In genomic region chr3:187919535-187919934, GRCh38 we compare ENCODE assay signal across 10 cellular contexts.
DNase-seq lines count a peak whose midpoint lies in the region; ATAC-seq, FAIRE-seq and TF ChIP-seq lines count a peak whose summit lies in the region.
"Had no signal": no experiment of that assay in that cellular context is flagged by ENCODE, and none has a peak within 500 bp of the region (broad histone marks: within the 10 kb centered on the region; RNA-seq: fewer than 3 reads in every experiment).

No MANE protein-coding gene starts in this region.

- H3K27ac Mint-ChIP-seq in activated CD8-positive, alpha-beta T cell treated with anti-CD3 and anti-CD28 coated beads for 36 hours: peak overlapping the region; percentile 93

- in situ Hi-C loops in GM13976 (cut with MboI; ENCODE audit: low sequenced_read_pairs, unreplicated experiment): no loop called here
- in situ Hi-C loops in G401 (cut with HindIII; ENCODE audit: low sequenced_read_pairs): no loop called here

- TF ChIP-seq POLR2A in erythroblast (IDR thresholded peaks at IDR 0.05; ENCODE audit: low read length): no peak

- H3K27me3 Mint-ChIP-seq in activated CD8-positive, alpha-beta T cell treated with anti-CD3 and anti-CD28 coated beads for 36 hours: no peaks in the 10 kb centered on the region

- CTCF ChIA-PET in activated CD8-positive, alpha-beta T cell treated with anti-CD3 and anti-CD28 coated beads for 36 hours (lab: Charles Lee): interaction anchor here (1.1 kb wide), 1 partner anchor 179 kb away, joined by 4 read pairs; no protein-coding TSS in a partner anchor

- peaks cover 0 to 2% of the 10 kb centered on the region in 2 donors for H3K4me1 ChIP-seq in small intestine (ENCODE audit: control insufficient read depth in 2 of 2, insufficient read depth in 1 of 2, low read depth in 1 of 2, low read length in 1 of 2)

- no peak for TF ChIP-seq CTCF in activated CD8-positive, alpha-beta T cell treated with anti-CD3 and anti-CD28 coated beads for 36 hours (IDR thresholded peaks at IDR 0.05)
- TF ChIP-seq CTCF in GM13976 (IDR thresholded peaks at IDR 0.05; ENCODE audit: borderline replicate concordance, control extremely low read depth, extremely low read depth, insufficient read depth, missing control alignments): no peak

- peaks cover 9% of the 10 kb centered on the region for H3K9me3 Mint-ChIP-seq in activated CD8-positive, alpha-beta T cell treated with anti-CD3 and anti-CD28 coated beads for 36 hours

- DNase-seq in stimulated activated CD4-positive, alpha-beta T cell treated with anti-CD3 and anti-CD28 coated beads, Interleukin-1b, Interleukin-23, amount 100 ng/mL, for 48 hours: peak; percentile 32
- no peak for DNase-seq in stimulated activated CD4-positive, alpha-beta T cell treated with anti-CD3 and anti-CD28 coated beads, Interleukin-4, amount 100 ng/mL, for 1 hour
- peak; percentile 47 for DNase-seq in activated CD8-positive, alpha-beta T cell treated with anti-CD3 and anti-CD28 coated beads for 36 hours
- DNase-seq in erythroblast (lab: John Stamatoyannopoulos, UW) (no peak), GM13976 (ENCODE audit: low spot score) (no peak), small intestine (no peak), G401 (ENCODE audit: low spot score) (no peak)
- DNase-seq: SW 1271 had no signal

- H3K27me3 ChIP-seq in small intestine (ENCODE audit: control insufficient read depth in 2 of 2, insufficient read depth in 2 of 2, low read length in 2 of 2): no peaks in the 10 kb centered on the region

- H3K9me3 ChIP-seq in small intestine (ENCODE audit: control insufficient read depth, low read depth): no peaks in the 10 kb centered on the region

- H3K4me3 Mint-ChIP-seq in activated CD8-positive, alpha-beta T cell treated with anti-CD3 and anti-CD28 coated beads for 36 hours: peak overlapping the region; percentile 60

- H3K4me3 ChIP-seq in small intestine (ENCODE audit: low read depth in 1 of 2, low read length in 2 of 2): no peak overlapping the region

- WGBS in small intestine, 3 donors: 65 to 81% (median 69%) methylated on average over 3 of the region's 3 CpGs

- POLR2A ChIA-PET in activated CD8-positive, alpha-beta T cell treated with anti-CD3 and anti-CD28 coated beads for 36 hours (lab: Charles Lee): no interaction called here

- FAIRE-seq in small intestine (lab: Jason Lieb, UNC): no peak

- ATAC-seq in HG03045 (IDR thresholded peaks at IDR 0.05; ENCODE audit: unreplicated experiment): peak; percentile 26
- ATAC-seq in activated CD8-positive, alpha-beta T cell treated with anti-CD3 and anti-CD28 coated beads for 36 hours: peak; percentile 55

- H3K36me3 ChIP-seq in small intestine (ENCODE audit: control insufficient read depth in 2 of 2, insufficient read depth in 2 of 2, low read length in 2 of 2): no peaks in the 10 kb centered on the region

- H3K36me3 Mint-ChIP-seq in activated CD8-positive, alpha-beta T cell treated with anti-CD3 and anti-CD28 coated beads for 36 hours (ENCODE audit: low read depth): peaks cover 3% of the 10 kb centered on the region

- peaks cover 70% of the 10 kb centered on the region for H3K4me1 Mint-ChIP-seq in activated CD8-positive, alpha-beta T cell treated with anti-CD3 and anti-CD28 coated beads for 36 hours (ENCODE audit: low read depth)

- H3K27ac ChIP-seq in small intestine (ENCODE audit: low read depth in 1 of 2, low read length in 1 of 2): peak overlapping the region in 1 of 2 donors; percentile 43
- H3K27ac ChIP-seq: C4-2B had no signal

- intact Hi-C loops in activated CD8-positive, alpha-beta T cell treated with anti-CD3 and anti-CD28 coated beads for 36 hours (cut with micrococcal nuclease): loop anchor here (2.0 kb wide), 1 partner anchor 171 kb away; no protein-coding TSS in a partner anchor

Comparison
In these comparisons a context has a peak if more than half of its experiments do, and no peak if none do; other contexts are left out.
1. DNase-seq: peak in stimulated activated CD4-positive, alpha-beta T cell treated with anti-CD3 and anti-CD28 coated beads, Interleukin-1b, Interleukin-23, amount 100 ng/mL, for 48 hours (single experiment) and activated CD8-positive, alpha-beta T cell treated with anti-CD3 and anti-CD28 coated beads for 36 hours (single experiment); none in stimulated activated CD4-positive, alpha-beta T cell treated with anti-CD3 and anti-CD28 coated beads, Interleukin-4, amount 100 ng/mL, for 1 hour (single experiment), erythroblast (0 of 2), GM13976 (single experiment), small intestine (single experiment) and G401 (single experiment).